ENCODE assay signal across 11 cellular contexts in the genomic region with DNA sequence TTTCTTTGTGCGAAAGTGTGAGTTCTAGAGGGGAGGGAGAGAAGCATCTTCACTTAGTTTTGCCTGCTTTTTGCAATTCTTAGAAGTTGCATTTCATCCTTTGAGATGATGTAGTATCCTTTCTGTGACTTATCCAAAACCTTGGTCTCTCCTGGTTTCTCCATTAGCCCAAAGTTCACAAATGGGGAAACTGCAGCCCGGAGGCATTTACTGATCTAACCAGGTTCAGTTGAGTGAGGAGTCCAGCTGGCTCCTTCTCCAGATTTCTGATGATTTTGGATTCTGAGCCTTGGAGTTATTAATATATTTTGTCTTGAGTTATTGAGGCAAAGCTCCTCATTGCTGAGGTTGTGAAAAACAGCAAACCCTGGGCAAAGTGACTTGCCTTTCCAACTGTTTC. TPM values are rescaled to one million over a fixed set of nuclear protein-coding genes. Genes with fewer than 3 reads are reported as not detected.
DNase-seq lines count a peak whose midpoint lies in the region; ATAC-seq and TF ChIP-seq lines count a peak whose summit lies in the region.
"Had no signal": no experiment of that assay in that cellular context is flagged by ENCODE, and none has a peak within 500 bp of the region (broad histone marks: within the 10 kb centered on the region; RNA-seq: fewer than 3 reads in every experiment).

No MANE protein-coding gene starts in this region.

- peaks cover 17% of the 10 kb centered on the region for H3K79me2 ChIP-seq in smooth muscle cell (ENCODE audit: low read depth)

- H3K9me3 ChIP-seq in smooth muscle cell (replicated peaks; ENCODE audit: low read depth), result no peaks in the 10 kb centered on the region

- no peaks in the 10 kb centered on the region for H3K9me3 Mint-ChIP-seq in T-helper 1 cell treated with Interleukin-12 subunit alpha and Interleukin-12 subunit beta and Interleukin-4 antibody, amounts not matched to agents 30 μg/mL and 1 μg/mL, for 36 hours
- H3K9me3 Mint-ChIP-seq: endodermal cell had no signal

- H3K4me3 ChIP-seq in fibroblast of mammary gland (ENCODE audit: control insufficient read depth, low read depth, low read length) (peak overlapping the region; percentile 78), smooth muscle cell (peak overlapping the region; percentile 69)

- H3K4me2 ChIP-seq in smooth muscle cell, result peak overlapping the region; percentile 91

- peaks cover 10% of the 10 kb centered on the region for H3K27me3 Mint-ChIP-seq in T-helper 1 cell treated with Interleukin-12 subunit alpha and Interleukin-12 subunit beta and Interleukin-4 antibody, amounts not matched to agents 30 μg/mL and 1 μg/mL, for 36 hours (ENCODE audit: low read depth)

- 90% methylated on average over 2 of the region's 2 CpGs for WGBS in smooth muscle cell (ENCODE audit: low lambda C conversion rate)

- peak overlapping the region; percentile 91 for H3K4me3 Mint-ChIP-seq in T-helper 1 cell treated with Interleukin-12 subunit alpha and Interleukin-12 subunit beta and Interleukin-4 antibody, amounts not matched to agents 30 μg/mL and 1 μg/mL, for 36 hours

- H3K4me1 ChIP-seq in smooth muscle cell (ENCODE audit: low read depth), result peaks cover 13% of the 10 kb centered on the region

- peaks cover 52% of the 10 kb centered on the region for H3K4me1 Mint-ChIP-seq in T-helper 1 cell treated with Interleukin-12 subunit alpha and Interleukin-12 subunit beta and Interleukin-4 antibody, amounts not matched to agents 30 μg/mL and 1 μg/mL, for 36 hours (ENCODE audit: low read depth)

- H3K36me3 Mint-ChIP-seq in T-helper 1 cell treated with Interleukin-12 subunit alpha and Interleukin-12 subunit beta and Interleukin-4 antibody, amounts not matched to agents 30 μg/mL and 1 μg/mL, for 36 hours (ENCODE audit: low read depth), result peaks cover 16% of the 10 kb centered on the region

- peaks cover 2% of the 10 kb centered on the region for H3F3A ChIP-seq in smooth muscle cell (ENCODE audit: low read depth)

- DNase-seq in T-helper 1 cell (no peak), RPMI8226 (peak; percentile 14), fibroblast of mammary gland (ENCODE audit: low read depth) (no peak), smooth muscle cell (lab: John Stamatoyannopoulos, UW; ENCODE audit: unreplicated experiment) (no peak), 8988T (no peak), omental fat pad (ENCODE audit: low spot score) (no peak), epidermal melanocyte (ENCODE audit: insufficient read length, low spot score) (no peak)
- DNase-seq: ACHN, NCI-H2081 treated with DMSO at 0.1 percent for 48 hours had no signal

- no peak overlapping the region for H3K9ac ChIP-seq in smooth muscle cell (ENCODE audit: low read depth)

- no peak for TF ChIP-seq CTCF in fibroblast of mammary gland (conservative IDR thresholded peaks at IDR 0.05; ENCODE audit: control insufficient read depth, insufficient read depth, low read depth, low read length)
- TF ChIP-seq CTCF in smooth muscle cell (IDR thresholded peaks at IDR 0.05; ENCODE audit: borderline replicate concordance, insufficient read depth, poor library complexity, severe bottlenecking), result no peak
- no peak for TF ChIP-seq CTCF in omental fat pad (IDR thresholded peaks at IDR 0.05)

- H4K20me1 ChIP-seq in smooth muscle cell (ENCODE audit: low read depth), result peaks cover 54% of the 10 kb centered on the region

- H3K27me3 ChIP-seq in smooth muscle cell (ENCODE audit: low read depth), result no peaks in the 10 kb centered on the region

- no peak overlapping the region for H2AFZ ChIP-seq in smooth muscle cell (ENCODE audit: low read depth)

- no peak for ATAC-seq in omental fat pad (ENCODE audit: low FRiP score)

- no peak overlapping the region for H3K27ac Mint-ChIP-seq in T-helper 1 cell treated with Interleukin-12 subunit alpha and Interleukin-12 subunit beta and Interleukin-4 antibody, amounts not matched to agents 30 μg/mL and 1 μg/mL, for 36 hours
- H3K27ac Mint-ChIP-seq: endodermal cell had no signal

- no peak overlapping the region for H3K27ac ChIP-seq in smooth muscle cell (ENCODE audit: low read depth)

- H3K36me3 ChIP-seq in smooth muscle cell (ENCODE audit: low read depth), result no peaks in the 10 kb centered on the region

RNA-seq across cellular contexts. Expression of gene SLC1A4, which starts 1.6 kb away (rescaled TPM):
- total RNA-seq in smooth muscle cell, result 11.9 and 14.2 TPM in 2 replicates
- polyA plus RNA-seq in smooth muscle cell, result 13.8 and 16.9 TPM in 2 replicates
- 10 to 100 TPM in 1 of 4 donors, 1 to 10 TPM in 3; 6.5 to 14.4 (median 7.0) TPM for total RNA-seq in omental fat pad
